Comparison of ENCODE assay signal across 17 cellular contexts in genomic region chr16:56201030-56201429, GRCh38. TPM values are rescaled to one million over a fixed set of nuclear protein-coding genes. Genes with fewer than 3 reads are reported as not detected.
DNase-seq lines count a peak whose midpoint lies in the region; ATAC-seq and TF ChIP-seq lines count a peak whose summit lies in the region.
"Had no signal": no experiment of that assay in that cellular context is flagged by ENCODE, and none has a peak within 500 bp of the region (broad histone marks: within the 10 kb centered on the region; RNA-seq: fewer than 3 reads in every experiment).

No MANE protein-coding gene starts in this region.

- no peak for DNase-seq in left cardiac atrium
- no peak for DNase-seq in Right ventricle myocardium inferior (ENCODE audit: missing footprints)
- no peak for DNase-seq in DND-41
- peak; percentile 75 for DNase-seq in cerebellar cortex (ENCODE audit: low spot score)
- DNase-seq in SHP77 treated with DMSO at 0.1 percent for 48 hours (lab: John Stamatoyannopoulos, UW), result no peak
- no peak for DNase-seq in H9
- DNase-seq: Calu3; CD8-positive, alpha-beta T cell; DMS79 treated with DMSO at 0.1 percent for 48 hours; EL; GM23248; HCEC 1CT had no signal

- H3K79me2 ChIP-seq in DND-41 (ENCODE audit: insufficient read depth, low read length) (peaks cover 47% of the 10 kb centered on the region), H9 (ENCODE audit: insufficient read depth, low read length) (no peaks in the 10 kb centered on the region)

- no peak overlapping the region for H3K27ac Mint-ChIP-seq in H9
- H3K27ac Mint-ChIP-seq: B cell; CD8-positive, alpha-beta T cell had no signal

- H2BK120ac ChIP-seq in H9 (ENCODE audit: low read depth, low read length, poor library complexity, severe bottlenecking), result no peak overlapping the region

- WGBS in H9 (ENCODE audit: extremely low coverage, insufficient read length, low lambda C conversion rate), result no CpG with 5 or more reads among the region's 1 CpG

- H3K4me2 ChIP-seq in DND-41 (ENCODE audit: insufficient read depth, low read length) (peak overlapping the region; percentile 54; the same call in 1 of the 2 replicates), H9 (ENCODE audit: insufficient read depth, insufficient read length, low read length) (no peak overlapping the region)

- no peak overlapping the region for H2BK12ac ChIP-seq in H9 (ENCODE audit: insufficient read length, low read depth, low read length)

- H2AFZ ChIP-seq in DND-41 (ENCODE audit: low read depth, low read length), result no peak overlapping the region
- no peak overlapping the region for H2AFZ ChIP-seq in H9 (ENCODE audit: low read length)
- H2AFZ ChIP-seq: GM23248 had no signal

- no peak overlapping the region for H3K56ac ChIP-seq in H9 (ENCODE audit: insufficient read length, low read depth, low read length)

- no peaks in the 10 kb centered on the region for H3K9me3 Mint-ChIP-seq in H9
- H3K9me3 Mint-ChIP-seq: CD8-positive, alpha-beta T cell had no signal

- H3K4me3 Mint-ChIP-seq in H9, result no peak overlapping the region
- H3K4me3 Mint-ChIP-seq: B cell; CD8-positive, alpha-beta T cell had no signal

- H3K27ac ChIP-seq in DND-41 (ENCODE audit: low read length) (peak overlapping the region; percentile 80), KOPT-K1 (ENCODE audit: low read depth, low read length, poor library complexity, severe bottlenecking) (peak overlapping the region; percentile 44), H9 (ENCODE audit: insufficient read length, low read depth, low read length) (no peak overlapping the region)
- H3K27ac ChIP-seq: BLaER1 treated with 17β-estradiol and CSF1 and Interleukin-3, amounts not matched to agents 10 nM and 100 nM; GM23248 had no signal

- no peak overlapping the region for H2BK5ac ChIP-seq in H9 (ENCODE audit: insufficient read length, low read length)

- H3K27me3 Mint-ChIP-seq in H9 (ENCODE audit: low read depth), result no peaks in the 10 kb centered on the region

- H3K9ac ChIP-seq in DND-41 (ENCODE audit: low read depth, low read length) (peak overlapping the region; percentile 5; the same call in 1 of the 2 replicates), H9 (ENCODE audit: extremely low read depth, insufficient read length, low read length) (no peak overlapping the region)
- H3K9ac ChIP-seq: BLaER1 treated with 17β-estradiol and CSF1 and Interleukin-3, amounts not matched to agents 10 nM and 100 nM; GM23248 had no signal

- no peak overlapping the region for H2AK5ac ChIP-seq in H9 (ENCODE audit: insufficient read length, low read length)

- no peak overlapping the region for H4K8ac ChIP-seq in H9 (replicated peaks; ENCODE audit: insufficient read length, low read depth, low read length)

- no peak overlapping the region for H3K4me3 ChIP-seq in DND-41 (ENCODE audit: low read depth in 1 of 2, low read length in 2 of 2)
- H3K4me3 ChIP-seq: BLaER1 treated with 17β-estradiol and CSF1 and Interleukin-3, amounts not matched to agents 10 nM and 100 nM; GM23248 had no signal

- peaks cover 28 to 31% of the 10 kb centered on the region in 2 experiments for H3K4me1 Mint-ChIP-seq in H9

- no peak overlapping the region for H4K5ac ChIP-seq in H9 (ENCODE audit: insufficient read length, low read depth, low read length)

- H3K23ac ChIP-seq in H9 (ENCODE audit: insufficient read length, low read depth, low read length), result no peak overlapping the region

- H3K18ac ChIP-seq in H9 (ENCODE audit: insufficient read length, low read depth, low read length), result no peak overlapping the region

- H4K91ac ChIP-seq in H9 (ENCODE audit: insufficient read length, low read depth, low read length), result no peak overlapping the region

- H3K4me1 ChIP-seq in DND-41 (ENCODE audit: insufficient read depth, low read length), result peaks cover 77% of the 10 kb centered on the region
- H3K4me1 ChIP-seq in H9 (ENCODE audit: insufficient read depth, low read length), result peaks cover 15% of the 10 kb centered on the region; the same call in 1 of the 2 replicates

- no peaks in the 10 kb centered on the region for H3K9me3 ChIP-seq in DND-41 (ENCODE audit: insufficient read depth, low read length, severe bottlenecking)
- H3K9me3 ChIP-seq in KOPT-K1 (ENCODE audit: insufficient read depth, low read length, poor library complexity, severe bottlenecking), result no peaks in the 10 kb centered on the region
- no peaks in the 10 kb centered on the region for H3K9me3 ChIP-seq in H9 (ENCODE audit: control insufficient read depth, low read depth, low read length)
- H3K9me3 ChIP-seq: BLaER1 treated with 17β-estradiol and CSF1 and Interleukin-3, amounts not matched to agents 10 nM and 100 nM had no signal

- no peak for TF ChIP-seq CTCF in DND-41 (IDR thresholded peaks at IDR 0.05; ENCODE audit: borderline replicate concordance, extremely low read depth, low read length, poor library complexity, severe bottlenecking)
- no peak for TF ChIP-seq CTCF in H9 (conservative IDR thresholded peaks at IDR 0.05)

- no peaks in the 10 kb centered on the region for H3K27me3 ChIP-seq in DND-41 (ENCODE audit: insufficient read depth, low read length, poor library complexity)
- no peaks in the 10 kb centered on the region for H3K27me3 ChIP-seq in H9 (ENCODE audit: insufficient read depth, low read length)

- intact Hi-C loops in left cardiac atrium (cut with DNase I), result loop anchor here (10.0 kb wide), 1 partner anchor 256 kb away; no protein-coding TSS in a partner anchor
- intact Hi-C loops in Right ventricle myocardium inferior (cut with DNase I), result no loop called here

- H3K14ac ChIP-seq in H9 (ENCODE audit: insufficient read depth, low read length), result no peak overlapping the region

- H3K36me3 Mint-ChIP-seq in H9 (ENCODE audit: insufficient read depth in 1 of 3, low read depth in 3 of 3), result no peaks in the 10 kb centered on the region; a peak in 1 of 7 replicates
- H3K36me3 Mint-ChIP-seq: CD8-positive, alpha-beta T cell had no signal

- H3K36me3 ChIP-seq in DND-41 (ENCODE audit: insufficient read depth, low read length) (no peaks in the 10 kb centered on the region), KOPT-K1 (ENCODE audit: insufficient read depth, low read length) (no peaks in the 10 kb centered on the region)
- H3K36me3 ChIP-seq: BLaER1 treated with 17β-estradiol and CSF1 and Interleukin-3, amounts not matched to agents 10 nM and 100 nM had no signal

- no peak overlapping the region for H2BK20ac ChIP-seq in H9 (ENCODE audit: low read depth, low read length, poor library complexity, severe bottlenecking)

- H2BK15ac ChIP-seq in H9 (ENCODE audit: low read depth, low read length), result no peak overlapping the region

- H3K4ac ChIP-seq in H9 (ENCODE audit: low read depth, low read length), result no peak overlapping the region

- ATAC-seq in left cardiac atrium (peak; percentile 22 to 44), Right ventricle myocardium inferior (no peak), DND-41 (ENCODE audit: insufficient read depth, low read depth) (no peak), HG03520 (IDR thresholded peaks at IDR 0.05; ENCODE audit: unreplicated experiment) (no peak)

- no peak overlapping the region for H3T11ph ChIP-seq in H9 (ENCODE audit: low read length)

- H3K23me2 ChIP-seq in H9 (ENCODE audit: insufficient read length, low read depth, low read length, poor library complexity, severe bottlenecking), result no peaks in the 10 kb centered on the region

- H3K79me1 ChIP-seq in H9 (ENCODE audit: insufficient read depth, low read depth, low read length, poor library complexity, severe bottlenecking), result peaks cover 2% of the 10 kb centered on the region

- H4K20me1 ChIP-seq in DND-41 (ENCODE audit: insufficient read depth, low read length) (peaks cover 12% of the 10 kb centered on the region; the same call in 1 of the 2 replicates), H9 (ENCODE audit: control insufficient read depth, insufficient read depth, insufficient read length) (no peaks in the 10 kb centered on the region)

RNA-seq across cellular contexts. Expression of gene GNAO1, which starts 9.7 kb away (rescaled TPM):
- total RNA-seq in left cardiac atrium (10 to 100 TPM; 65.3 to 92.9 TPM), Right ventricle myocardium inferior (32.2 TPM), H9 (2021) (16.9 and 17.0 TPM in 2 replicates)
- total RNA-seq: A172, Calu3 had no signal

Comparison
In these comparisons a context has a peak if more than half of its experiments do, and no peak if none do; other contexts are left out.
1. ATAC-seq: peak in left cardiac atrium (2 of 2); none in Right ventricle myocardium inferior (single experiment), DND-41 (single experiment) and HG03520 (single experiment).